In genomic region chr16:80803341-80804060, GRCh38 we compare ENCODE assay signal across 1 cellular context.
TF ChIP-seq lines count a peak whose summit lies in the region.

No MANE protein-coding gene starts in this region.

TF ChIP-seq in GM23338, 12 proteins besides CTCF, POLR2A, EP300 and RAD21 (continued from another document):
- TF ChIP-seq REST (IDR thresholded peaks at IDR 0.05; ENCODE audit: unreplicated experiment) (no peak), ZNF462 (CRISPR knock-in tag; IDR thresholded peaks at IDR 0.05) (no peak; the same call in 1 of the 2 replicates), ZNF331 (CRISPR knock-in tag; IDR thresholded peaks at IDR 0.05; ENCODE audit: low read depth) (no peak), JUNB (IDR thresholded peaks at IDR 0.05; ENCODE audit: unreplicated experiment) (no peak), ZNF114 (CRISPR knock-in tag; IDR thresholded peaks at IDR 0.05) (no peak)
